9 cellular contexts compared by ENCODE assay signal in genomic region chr4:88033309-88033708, GRCh38. TPM values are rescaled to one million over a fixed set of nuclear protein-coding genes. Genes with fewer than 3 reads are reported as not detected.
DNase-seq lines count a peak whose midpoint lies in the region; ATAC-seq, FAIRE-seq and TF ChIP-seq lines count a peak whose summit lies in the region.
"Had no signal": no experiment of that assay in that cellular context is flagged by ENCODE, and none has a peak within 500 bp of the region (broad histone marks: within the 10 kb centered on the region; RNA-seq: fewer than 3 reads in every experiment).

No MANE protein-coding gene starts in this region.

- ATAC-seq in lower lobe of right lung, result peak; percentile 54 to 61

- H3K4me1 ChIP-seq in colonic mucosa (no peaks in the 10 kb centered on the region), lower lobe of right lung (no peaks in the 10 kb centered on the region), vagina (peaks cover 5% of the 10 kb centered on the region)

- no peak overlapping the region for H3K9ac ChIP-seq in colonic mucosa (ENCODE audit: low read depth in 2 of 2, low read length in 2 of 2)

- no peaks in the 10 kb centered on the region for H3K36me3 ChIP-seq in colonic mucosa
- peaks cover 24% of the 10 kb centered on the region for H3K36me3 ChIP-seq in lower lobe of right lung
- H3K36me3 ChIP-seq in vagina, result peaks cover 0 to 24% of the 10 kb centered on the region in 2 donors

- H3K9me3 ChIP-seq in colonic mucosa, result no peaks in the 10 kb centered on the region
- no peaks in the 10 kb centered on the region for H3K9me3 ChIP-seq in lower lobe of right lung
- no peaks in the 10 kb centered on the region for H3K9me3 ChIP-seq in vagina

- H3K27ac ChIP-seq in colonic mucosa (no peak overlapping the region), lower lobe of right lung (no peak overlapping the region), vagina (no peak overlapping the region)

- intact Hi-C loops in colonic mucosa (cut with DNase I) (loop anchor here (5.0 to 10.0 kb wide), 2 partner anchors 179 to 421 kb away; partner anchors contain the start of gene HERC5), lower lobe of right lung (cut with DNase I) (loop anchor here (10.0 kb wide), 1 partner anchor 181 kb away; no protein-coding TSS in a partner anchor), vagina (cut with DNase I) (loop anchor here (10.0 kb wide), 1 partner anchor 181 kb away; no protein-coding TSS in a partner anchor)

- H3K27me3 ChIP-seq in colonic mucosa, result no peaks in the 10 kb centered on the region
- no peaks in the 10 kb centered on the region for H3K27me3 ChIP-seq in lower lobe of right lung (ENCODE audit: low read depth)
- no peaks in the 10 kb centered on the region for H3K27me3 ChIP-seq in vagina

- TF ChIP-seq POLR2A in vagina (IDR thresholded peaks at IDR 0.05), result no peak

- DNase-seq in D341Med (ENCODE audit: low spot score) (peak; percentile 61), GM19239 (ENCODE audit: insufficient read length, low spot score) (peak; percentile 20), HuH-7.5 (ENCODE audit: low spot score) (peak; percentile 20), SKM-1 treated with dmso at 0.1 percent for 144 hours (lab: John Stamatoyannopoulos, UW; ENCODE audit: unreplicated experiment) (peak; percentile 35), colonic mucosa (peak; percentile 60), lower lobe of right lung (no peak), vagina (ENCODE audit: extremely low spot score in 2 of 2) (no peak), NCI-H524 treated with DMSO at 0.1 percent for 48 hours (lab: John Stamatoyannopoulos, UW) (no peak)

- TF ChIP-seq CTCF in colonic mucosa (IDR thresholded peaks at IDR 0.05) (peak; percentile 60), lower lobe of right lung (IDR thresholded peaks at IDR 0.05) (peak; percentile 66), vagina (IDR thresholded peaks at IDR 0.05) (peak; percentile 40 to 48 (median 48))

- peak; percentile 72 for FAIRE-seq in GM19239 (lab: Jason Lieb, UNC)

- H3K4me3 ChIP-seq in colonic mucosa (no peak overlapping the region), lower lobe of right lung (no peak overlapping the region), vagina (no peak overlapping the region)

RNA-seq across cellular contexts. Expression of gene PKD2, which starts 25.9 kb away (rescaled TPM):
- total RNA-seq in colonic mucosa (1 to 10 TPM; 5.9 to 9.2 TPM), lower lobe of right lung (21.4 TPM), vagina (33.1 TPM)

RNA-seq across cellular contexts. Expression of gene SPP1, which starts 57.8 kb away (rescaled TPM):
- total RNA-seq in colonic mucosa, result 10 to 100 TPM in 1 of 2 donors, 1 to 10 TPM in 1; 3.9 to 11.6 TPM
- 8.0 TPM for total RNA-seq in lower lobe of right lung
- 11.8 TPM for total RNA-seq in vagina
- total RNA-seq: activated CD8-positive, alpha-beta memory T cell treated with anti-CD3 and anti-CD28 coated beads for 36 hours had no signal

Comparison
In these comparisons a context has a peak if more than half of its experiments do, and no peak if none do; other contexts are left out.
1. DNase-seq: peak in D341Med (single experiment), GM19239 (single experiment), HuH-7.5 (single experiment), SKM-1 treated with dmso at 0.1 percent for 144 hours (single experiment) and colonic mucosa (single experiment); none in lower lobe of right lung (single experiment), vagina (0 of 2) and NCI-H524 treated with DMSO at 0.1 percent for 48 hours (single experiment).
2. Peak in every context shown above with its lines, with median percentiles within 50 percentile points of each other: CTCF ChIP-seq.